20 cellular contexts compared by ENCODE assay signal in genomic region chr14:96737869-96738268, GRCh38. TPM values are rescaled to one million over a fixed set of nuclear protein-coding genes. Genes with fewer than 3 reads are reported as not detected.
DNase-seq lines count a peak whose midpoint lies in the region; ATAC-seq and TF ChIP-seq lines count a peak whose summit lies in the region.
"Had no signal": no experiment of that assay in that cellular context is flagged by ENCODE, and none has a peak within 500 bp of the region (broad histone marks: within the 10 kb centered on the region; RNA-seq: fewer than 3 reads in every experiment).

No MANE protein-coding gene starts in this region.

- no peak overlapping the region for H3K4me3 Mint-ChIP-seq in activated CD4-positive, alpha-beta T cell treated with anti-CD3 and anti-CD28 coated beads for 36 hours
- H3K4me3 Mint-ChIP-seq: CD4-positive, alpha-beta memory T cell; H9 had no signal

- no peak overlapping the region for H3K9ac ChIP-seq in OCI-LY3 (ENCODE audit: low read length)
- H3K9ac ChIP-seq: BLaER1, KMS-11 had no signal

- no peaks in the 10 kb centered on the region for H3K9me3 ChIP-seq in OCI-LY3 (ENCODE audit: insufficient read depth, low read length)
- H3K9me3 ChIP-seq: BLaER1, Peyer's patch had no signal

- no peak overlapping the region for H3K27ac ChIP-seq in OCI-LY3 (ENCODE audit: low read length)
- H3K27ac ChIP-seq: BLaER1, KMS-11, Peyer's patch, SK-N-MC had no signal

- ATAC-seq in activated CD4-positive, alpha-beta T cell treated with anti-CD3 and anti-CD28 coated beads for 36 hours = no peak
- no peak for ATAC-seq in HG02759 (IDR thresholded peaks at IDR 0.05; ENCODE audit: unreplicated experiment)

- H2AFZ ChIP-seq in OCI-LY3 (ENCODE audit: low read depth, low read length) = no peak overlapping the region

- no peaks in the 10 kb centered on the region for H3K79me2 ChIP-seq in OCI-LY3 (ENCODE audit: low read length)

- H3K27ac Mint-ChIP-seq in activated CD4-positive, alpha-beta T cell treated with anti-CD3 and anti-CD28 coated beads for 36 hours = no peak overlapping the region
- H3K27ac Mint-ChIP-seq: CD4-positive, alpha-beta memory T cell; H9 had no signal

- no peak overlapping the region; the same call in 1 of the 2 replicates for H3K4me3 ChIP-seq in OCI-LY3 (ENCODE audit: low read length)
- H3K4me3 ChIP-seq: BLaER1, Peyer's patch, SK-N-MC had no signal

- peaks cover 26% of the 10 kb centered on the region for H3K4me1 ChIP-seq in OCI-LY3 (ENCODE audit: low read length)

- H3K27me3 ChIP-seq in OCI-LY3 (ENCODE audit: low read depth, low read length) = peaks cover 35% of the 10 kb centered on the region
- H3K27me3 ChIP-seq: Peyer's patch had no signal

- H3K36me3 ChIP-seq in OCI-LY3 (replicated peaks; ENCODE audit: low read depth, low read length) = no peaks in the 10 kb centered on the region
- H3K36me3 ChIP-seq: BLaER1, Peyer's patch had no signal

- no peaks in the 10 kb centered on the region for H3K9me3 Mint-ChIP-seq in activated CD4-positive, alpha-beta T cell treated with anti-CD3 and anti-CD28 coated beads for 36 hours (ENCODE audit: low read depth)
- H3K9me3 Mint-ChIP-seq: H9 had no signal

- DNase-seq in activated CD4-positive, alpha-beta T cell treated with anti-CD3 and anti-CD28 coated beads for 36 hours = peak; percentile 14
- DNase-seq in activated CD4-positive, alpha-beta T cell treated with anti-CD3 and anti-CD28 coated beads, Interleukin-2, amount 50 U/mL, for 48 hours = no peak
- peak; percentile 30 for DNase-seq in CD1c-positive myeloid dendritic cell (ENCODE audit: extremely low spot score)
- peak in 23 of 42 donors; percentile 11 to 65 (median 24) for DNase-seq in head of caudate nucleus
- no peak for DNase-seq in HT-29 (ENCODE audit: low spot score)
- DNase-seq: CD4-positive, alpha-beta memory T cell; COR-L47; DMS53; H9; IMR-90; NCI-H1105 treated with DMSO at 0.1 percent for 48 hours; NCI-H2029 treated with DMSO at 0.1 percent for 48 hours; NCI-H446 treated with DMSO at 0.1 percent for 48 hours; Peyer's patch; SHP77 treated with DMSO at 0.1 percent for 48 hours had no signal

- H4K20me1 ChIP-seq in OCI-LY3 (ENCODE audit: insufficient read depth, low read length) = no peaks in the 10 kb centered on the region
- H4K20me1 ChIP-seq: BLaER1 had no signal

- no peaks in the 10 kb centered on the region for H3K36me3 Mint-ChIP-seq in activated CD4-positive, alpha-beta T cell treated with anti-CD3 and anti-CD28 coated beads for 36 hours (ENCODE audit: low read depth)
- H3K36me3 Mint-ChIP-seq: CD4-positive, alpha-beta memory T cell had no signal

- H3K4me1 Mint-ChIP-seq in activated CD4-positive, alpha-beta T cell treated with anti-CD3 and anti-CD28 coated beads for 36 hours = no peaks in the 10 kb centered on the region

- intact Hi-C loops in activated CD4-positive, alpha-beta T cell treated with anti-CD3 and anti-CD28 coated beads for 36 hours (cut with DNase I, micrococcal nuclease) = no loop called here
- intact Hi-C loops in head of caudate nucleus (cut with DNase I) = no loop called here

- POLR2A ChIA-PET in activated CD4-positive, alpha-beta T cell treated with anti-CD3 and anti-CD28 coated beads for 36 hours (lab: Charles Lee) = no interaction called here

- TF ChIP-seq CTCF in OCI-LY3 (IDR thresholded peaks at IDR 0.05; ENCODE audit: low read depth, low read length) = no peak

- H3K4me2 ChIP-seq in OCI-LY3 (ENCODE audit: low read length) = peak overlapping the region; percentile 31
- H3K4me2 ChIP-seq: BLaER1, KMS-11 had no signal

- CTCF ChIA-PET in activated CD4-positive, alpha-beta T cell treated with anti-CD3 and anti-CD28 coated beads for 36 hours (lab: Charles Lee) = interaction anchor here (1.8 kb wide), 1 partner anchor 39 kb away, joined by 6 read pairs; no protein-coding TSS in a partner anchor

- H3K27me3 Mint-ChIP-seq in activated CD4-positive, alpha-beta T cell treated with anti-CD3 and anti-CD28 coated beads for 36 hours = peaks cover 57% of the 10 kb centered on the region

RNA-seq across cellular contexts. Expression of gene VRK1, which starts 59.3 kb away (rescaled TPM):
- 10 to 100 TPM; 63.1 to 83.3 TPM for total RNA-seq in activated CD4-positive, alpha-beta T cell treated with anti-CD3 and anti-CD28 coated beads for 36 hours
- total RNA-seq in HT-29 (2014; rRNA removed; shearing (Covaris generic)) = 13.3 and 14.6 TPM in 2 replicates

Comparison
In these comparisons a context has a peak if more than half of its experiments do, and no peak if none do; other contexts are left out.
1. DNase-seq: peak in activated CD4-positive, alpha-beta T cell treated with anti-CD3 and anti-CD28 coated beads for 36 hours (single experiment), CD1c-positive myeloid dendritic cell (single experiment) and head of caudate nucleus (23 of 42); none in activated CD4-positive, alpha-beta T cell treated with anti-CD3 and anti-CD28 coated beads, Interleukin-2, amount 50 U/mL, for 48 hours (0 of 2) and HT-29 (single experiment).